In the genomic region with DNA sequence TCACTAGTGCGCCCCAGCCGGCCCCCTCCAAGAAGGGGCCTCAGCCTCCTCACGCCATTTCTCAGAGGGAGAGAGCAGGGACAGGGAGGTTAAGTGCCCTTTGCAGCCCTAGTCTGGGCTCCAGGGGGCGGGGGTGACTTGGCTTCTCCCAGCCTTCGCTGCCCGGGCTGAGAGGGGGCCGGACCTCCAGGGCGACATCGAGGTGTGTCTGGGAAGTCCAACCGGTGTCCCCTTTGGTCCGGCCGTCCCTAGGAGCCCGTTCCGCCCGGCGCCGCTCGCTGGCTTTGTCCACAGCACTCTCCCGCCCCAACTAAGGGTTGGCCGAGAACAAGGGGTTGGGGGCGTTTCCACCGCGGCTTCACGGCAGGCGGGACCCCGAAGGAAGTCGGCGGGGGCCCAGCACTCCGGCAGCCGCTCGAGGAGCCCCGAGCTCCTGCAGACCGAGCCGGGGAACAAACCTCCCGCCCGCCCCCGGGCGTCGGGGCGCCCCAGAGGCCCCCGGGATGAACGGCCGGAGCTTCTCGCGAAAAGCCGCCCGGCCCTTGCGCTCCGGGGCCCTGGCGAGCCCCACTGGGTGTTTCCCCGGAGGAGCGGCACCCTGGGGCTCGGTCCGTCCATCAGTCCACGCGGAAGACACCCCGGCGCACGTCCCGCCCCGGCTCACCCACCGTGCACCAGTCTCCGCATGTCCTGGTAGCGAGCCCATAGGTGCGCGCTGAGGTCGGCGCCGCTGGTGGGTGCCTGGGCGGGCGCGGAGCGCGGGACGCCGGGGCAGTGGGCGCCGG, we compare ENCODE assay signal across 8 cellular contexts. TPM values are rescaled to one million over a fixed set of nuclear protein-coding genes. Genes with fewer than 3 reads are reported as not detected.
DNase-seq lines count a peak whose midpoint lies in the region; ATAC-seq and TF ChIP-seq lines count a peak whose summit lies in the region.

No MANE protein-coding gene starts in this region.

- no peak for TF ChIP-seq CTCF in C4-2B (conservative IDR thresholded peaks at IDR 0.05)
- TF ChIP-seq CTCF in HFF-Myc (IDR thresholded peaks at IDR 0.05; ENCODE audit: low read depth, low read length, missing control alignments), result no peak
- no peak for TF ChIP-seq CTCF in fibroblast of lung (conservative IDR thresholded peaks at IDR 0.05 in 1 of 2, IDR thresholded peaks at IDR 0.05 in 1 of 2; ENCODE audit: low read depth in 1 of 2, low read length in 2 of 2)
- no peak for TF ChIP-seq CTCF in neural cell (IDR thresholded peaks at IDR 0.05; ENCODE audit: poor library complexity, severe bottlenecking)

- H3K4me1 ChIP-seq in fibroblast of lung (ENCODE audit: control insufficient read depth, extremely low read depth, insufficient read depth, low read length), result peaks cover 21% of the 10 kb centered on the region

- H3K27ac ChIP-seq in C4-2B (peak overlapping the region; percentile 87), fibroblast of lung (ENCODE audit: insufficient read depth, low read length) (peak overlapping the region; percentile 27), neural cell (ENCODE audit: low read length) (no peak overlapping the region)

- H3K9me3 ChIP-seq in fibroblast of lung (ENCODE audit: control insufficient read depth, insufficient read depth, low read depth, low read length) (no peaks in the 10 kb centered on the region), neural cell (ENCODE audit: low read length) (no peaks in the 10 kb centered on the region)

- peak overlapping the region; percentile 75 for H3K4me3 ChIP-seq in HFF-Myc (replicated peaks; ENCODE audit: low read depth, low read length)
- peak overlapping the region; percentile 61 to 80 (median 70) for H3K4me3 ChIP-seq in fibroblast of lung (replicated peaks in 1 of 4; ENCODE audit: control extremely low read depth in 1 of 4, insufficient read depth in 1 of 4, low read depth in 3 of 4, low read length in 4 of 4)
- peak overlapping the region; percentile 76 for H3K4me3 ChIP-seq in neural cell (ENCODE audit: low read length)

- H3K79me2 ChIP-seq in fibroblast of lung (ENCODE audit: control insufficient read depth, insufficient read depth, low read length) (peaks cover 37% of the 10 kb centered on the region), neural cell (replicated peaks; ENCODE audit: insufficient read depth, low read length) (peaks cover 12% of the 10 kb centered on the region)

- H3K9me2 ChIP-seq in neural cell (ENCODE audit: insufficient read depth, low read length), result no peaks in the 10 kb centered on the region

- no peak for ATAC-seq in HG02840 (IDR thresholded peaks at IDR 0.05; ENCODE audit: low FRiP score, unreplicated experiment)
- no peak for ATAC-seq in HG03097 (IDR thresholded peaks at IDR 0.05; ENCODE audit: low FRiP score, unreplicated experiment)

- no peaks in the 10 kb centered on the region for H3F3A ChIP-seq in neural cell (ENCODE audit: insufficient read depth, low read length, poor library complexity, severe bottlenecking)

- TF ChIP-seq EP300 in neural cell (conservative IDR thresholded peaks at IDR 0.05; ENCODE audit: poor library complexity, severe bottlenecking), result no peak

- H2AFZ ChIP-seq in fibroblast of lung (ENCODE audit: low read length) (no peak overlapping the region), neural cell (ENCODE audit: low read depth, low read length) (peak overlapping the region; percentile 8)

- no peak for TF ChIP-seq RAD21 in neural cell (conservative IDR thresholded peaks at IDR 0.05)

- H3K36me3 ChIP-seq in fibroblast of lung (ENCODE audit: control insufficient read depth, insufficient read depth, low read length) (peaks cover 2% of the 10 kb centered on the region), neural cell (ENCODE audit: insufficient read depth, low read length) (no peaks in the 10 kb centered on the region)

- peak overlapping the region; percentile 85 for H3K4me2 ChIP-seq in fibroblast of lung (ENCODE audit: extremely low read depth, insufficient read depth, low read length)
- peak overlapping the region; percentile 19 for H3K4me2 ChIP-seq in neural cell (ENCODE audit: low read length)

- no peak for DNase-seq in HFF-Myc (ENCODE audit: extremely low read depth, low read depth)
- peak; percentile 29 to 35 for DNase-seq in activated CD4-positive, alpha-beta T cell treated with anti-CD3 and anti-CD28 coated beads, Interleukin-2, amount 50 U/mL, for 48 hours
- peak; percentile 10 to 15 for DNase-seq in fibroblast of lung (ENCODE audit: low read depth in 2 of 2)
- no peak for DNase-seq in medulla oblongata (ENCODE audit: extremely low spot score)

- H4K20me1 ChIP-seq in fibroblast of lung (ENCODE audit: control insufficient read depth, extremely low read depth, insufficient read depth, low read length) (no peaks in the 10 kb centered on the region), neural cell (ENCODE audit: insufficient read depth) (no peaks in the 10 kb centered on the region)

- H3K27me3 ChIP-seq in fibroblast of lung (ENCODE audit: control insufficient read depth, insufficient read depth, low read length) (no peaks in the 10 kb centered on the region), neural cell (ENCODE audit: insufficient read depth, low read depth, low read length) (peaks cover 7% of the 10 kb centered on the region)

- peak overlapping the region; percentile 65 for H3K9ac ChIP-seq in fibroblast of lung (ENCODE audit: insufficient read depth, low read length)
- peak overlapping the region; percentile 66 for H3K9ac ChIP-seq in neural cell (ENCODE audit: low read length)

TF ChIP-seq in neural cell, 6 proteins besides CTCF, POLR2A, EP300 and RAD21:
- no peak for TF ChIP-seq EZH2 (IDR thresholded peaks at IDR 0.05; ENCODE audit: borderline replicate concordance, insufficient read depth, low read length, poor library complexity, severe bottlenecking)
- no peak for TF ChIP-seq SMC3 (conservative IDR thresholded peaks at IDR 0.05; ENCODE audit: poor library complexity)

RNA-seq across cellular contexts. Expression of a gene that starts 0.6 kb away (rescaled TPM):
- total RNA-seq in fibroblast of lung, result 18.0 and 20.3 TPM in 2 replicates
- 61.5 and 83.6 TPM in 2 replicates for polyA plus RNA-seq in fibroblast of lung
- polyA plus RNA-seq in fibroblast of lung (2012), result 96.2 and 142 TPM in 2 replicates
- polyA minus RNA-seq in fibroblast of lung (ENCODE audit: low replicate concordance), result 481 and 521 TPM in 2 replicates
- 35.1 and 46.7 TPM in 2 replicates for polyA plus RNA-seq in neural cell
- polyA minus RNA-seq in neural cell, result 23.1 and 29.5 TPM in 2 replicates

RNA-seq across cellular contexts. Expression of a gene that starts 3.4 kb away (rescaled TPM):
- 5.1 and 9.4 TPM in 2 replicates for total RNA-seq in fibroblast of lung
- polyA plus RNA-seq in fibroblast of lung (12.3 and 13.8 TPM in 2 replicates), neural cell (5.2 and 20.5 TPM in 2 replicates)
- 59.2 and 79.3 TPM in 2 replicates for polyA plus RNA-seq in fibroblast of lung (2012)
- polyA minus RNA-seq in fibroblast of lung (ENCODE audit: low replicate concordance) (4.7 and 15.7 TPM in 2 replicates), neural cell (1.5 and 1.7 TPM in 2 replicates)

RNA-seq across cellular contexts. Expression of a gene that starts 37.9 kb away (rescaled TPM):
- total RNA-seq in fibroblast of lung, result under 0.01 TPM in 2 replicates
- polyA plus RNA-seq in fibroblast of lung, result 0.03 and 0.09 TPM in 2 replicates
- polyA plus RNA-seq in fibroblast of lung (2012), result 0.01 and 0.07 TPM in 2 replicates
- 0.33 TPM in 1 of 2 replicates, not detected in the other for polyA minus RNA-seq in fibroblast of lung (ENCODE audit: low replicate concordance)
- polyA plus RNA-seq in neural cell, result 0.28 and 0.50 TPM in 2 replicates
- polyA minus RNA-seq in neural cell, result not detected in 2 replicates

Comparison
In these comparisons a context has a peak if more than half of its experiments do, and no peak if none do; other contexts are left out.
1. DNase-seq: peak in activated CD4-positive, alpha-beta T cell treated with anti-CD3 and anti-CD28 coated beads, Interleukin-2, amount 50 U/mL, for 48 hours (2 of 2) and fibroblast of lung (2 of 2); none in HFF-Myc (single experiment) and medulla oblongata (single experiment).
2. Peak in every context shown above with its lines, with median percentiles within 50 percentile points of each other: H3K4me3 ChIP-seq.